ENCODE assay signal across 8 cellular contexts in genomic region chr5:149962040-149962439, GRCh38. TPM values are rescaled to one million over a fixed set of nuclear protein-coding genes. Genes with fewer than 3 reads are reported as not detected.
DNase-seq lines count a peak whose midpoint lies in the region; ATAC-seq and TF ChIP-seq lines count a peak whose summit lies in the region.

No MANE protein-coding gene starts in this region.

- POLR2A ChIA-PET in activated CD4-positive, alpha-beta memory T cell treated with anti-CD3 and anti-CD28 coated beads for 36 hours (lab: Charles Lee): interaction anchor here (0.6 to 1.2 kb wide), 3 partner anchors 37 to 128 kb away, joined by 3 to 9 read pairs (median 5); partner anchors contain the start of genes HMGXB3 and TIGD6

- no peak overlapping the region for H3K27ac Mint-ChIP-seq in activated CD4-positive, alpha-beta memory T cell treated with anti-CD3 and anti-CD28 coated beads for 36 hours
- H3K27ac Mint-ChIP-seq in glutamatergic neuron (ENCODE audit: unreplicated experiment): no peak overlapping the region

- CTCF ChIA-PET in activated CD4-positive, alpha-beta memory T cell treated with anti-CD3 and anti-CD28 coated beads for 36 hours (lab: Charles Lee): interaction anchor here (0.7 to 7.1 kb wide), 21 partner anchors 10 to 326 kb away, joined by 3 to 172 read pairs (median 4); partner anchors contain the start of genes HMGXB3 and TIGD6

- no peak for ATAC-seq in HG03442 (IDR thresholded peaks at IDR 0.05; ENCODE audit: unreplicated experiment)

- peaks cover 17% of the 10 kb centered on the region for H3K4me1 ChIP-seq in testis

- H3K36me3 Mint-ChIP-seq in activated CD4-positive, alpha-beta memory T cell treated with anti-CD3 and anti-CD28 coated beads for 36 hours: no peaks in the 10 kb centered on the region
- no peaks in the 10 kb centered on the region for H3K36me3 Mint-ChIP-seq in glutamatergic neuron (ENCODE audit: unreplicated experiment)

- H3K4me3 ChIP-seq in testis: no peak overlapping the region

- TF ChIP-seq POLR2A in testis (IDR thresholded peaks at IDR 0.05): no peak

- H3K36me3 ChIP-seq in testis (ENCODE audit: low read depth, missing control alignments): no peaks in the 10 kb centered on the region

- H3K27me3 Mint-ChIP-seq in activated CD4-positive, alpha-beta memory T cell treated with anti-CD3 and anti-CD28 coated beads for 36 hours: no peaks in the 10 kb centered on the region
- H3K27me3 Mint-ChIP-seq in glutamatergic neuron (ENCODE audit: unreplicated experiment): peaks cover 9% of the 10 kb centered on the region

- 54 to 60% methylated on average over 7 of the region's 7 CpGs for WGBS in testis, 2 donors

- intact Hi-C loops in activated CD4-positive, alpha-beta memory T cell treated with anti-CD3 and anti-CD28 coated beads for 36 hours (cut with micrococcal nuclease): loop anchor here (1.0 to 5.0 kb wide), 2 partner anchors 128 to 325 kb away; no protein-coding TSS in a partner anchor
- intact Hi-C loops in testis (cut with DNase I; ENCODE audit: low total_unique reads): loop anchor here (10.0 kb wide), 1 partner anchor 117 kb away; no protein-coding TSS in a partner anchor

- no peaks in the 10 kb centered on the region for H3K27me3 ChIP-seq in testis

- DNase-seq in NCI-H2196 (lab: John Stamatoyannopoulos, UW; ENCODE audit: unreplicated experiment): peak; percentile 30
- no peak for DNase-seq in NCI-H2196 treated with DMSO at 0.1 percent for 48 hours (lab: John Stamatoyannopoulos, UW; ENCODE audit: unreplicated experiment)
- peak; percentile 77 to 87 for DNase-seq in Kasumi-1 (lab: John Stamatoyannopoulos, UW)
- DNase-seq in activated CD4-positive, alpha-beta memory T cell treated with anti-CD3 and anti-CD28 coated beads for 36 hours: no peak
- no peak for DNase-seq in glutamatergic neuron
- no peak for DNase-seq in testis
- DNase-seq in middle frontal gyrus (ENCODE audit: extremely low spot score, low spot score): no peak

- H3K27ac ChIP-seq in testis: no peak overlapping the region

- TF ChIP-seq CTCF in glutamatergic neuron (IDR thresholded peaks at IDR 0.05; ENCODE audit: partially characterized antibody, unreplicated experiment) (peak; percentile 40), testis (IDR thresholded peaks at IDR 0.05) (peak; percentile 25 to 64 (median 47))

- H3K4me1 Mint-ChIP-seq in activated CD4-positive, alpha-beta memory T cell treated with anti-CD3 and anti-CD28 coated beads for 36 hours (ENCODE audit: low read depth): peaks cover 25% of the 10 kb centered on the region
- H3K4me1 Mint-ChIP-seq in glutamatergic neuron (ENCODE audit: low read depth, unreplicated experiment): peaks cover 9% of the 10 kb centered on the region

- H3K4me3 Mint-ChIP-seq in activated CD4-positive, alpha-beta memory T cell treated with anti-CD3 and anti-CD28 coated beads for 36 hours: peak overlapping the region; percentile 91
- H3K4me3 Mint-ChIP-seq in glutamatergic neuron (ENCODE audit: unreplicated experiment): peak overlapping the region; percentile 42

- no peaks in the 10 kb centered on the region for H3K9me3 Mint-ChIP-seq in activated CD4-positive, alpha-beta memory T cell treated with anti-CD3 and anti-CD28 coated beads for 36 hours
- peaks cover 10% of the 10 kb centered on the region for H3K9me3 Mint-ChIP-seq in glutamatergic neuron (ENCODE audit: unreplicated experiment)

- no peaks in the 10 kb centered on the region for H3K9me3 ChIP-seq in testis

RNA-seq across cellular contexts. Expression of gene SLC26A2, which starts 1.5 kb away (rescaled TPM):
- total RNA-seq in activated CD4-positive, alpha-beta memory T cell treated with anti-CD3 and anti-CD28 coated beads for 36 hours: 1 to 10 TPM; 5.9 to 6.2 TPM
- 4.7 TPM for total RNA-seq in glutamatergic neuron (ENCODE audit: unreplicated experiment)
- 10 to 100 TPM; 13.5 to 16.3 TPM for total RNA-seq in testis
- polyA plus RNA-seq in testis (ENCODE audit: insufficient read depth, low read depth, low replicate concordance): 7.4 TPM

RNA-seq across cellular contexts. Expression of gene PDE6A, which starts 17.4 kb away (rescaled TPM):
- not detected for total RNA-seq in activated CD4-positive, alpha-beta memory T cell treated with anti-CD3 and anti-CD28 coated beads for 36 hours
- total RNA-seq in glutamatergic neuron (ENCODE audit: unreplicated experiment) (not detected), testis (1 to 10 TPM; 3.2 to 4.6 TPM)
- polyA plus RNA-seq in testis (ENCODE audit: insufficient read depth, low read depth, low replicate concordance): 2.9 TPM

RNA-seq across cellular contexts. Expression of gene TIGD6, which starts 38.4 kb away (rescaled TPM):
- total RNA-seq in activated CD4-positive, alpha-beta memory T cell treated with anti-CD3 and anti-CD28 coated beads for 36 hours: 1 to 10 TPM; 2.5 to 2.6 TPM
- total RNA-seq in glutamatergic neuron (ENCODE audit: unreplicated experiment) (3.3 TPM), testis (1 to 10 TPM; 7.8 to 9.7 TPM)
- 11.2 TPM for polyA plus RNA-seq in testis (ENCODE audit: insufficient read depth, low read depth, low replicate concordance)

RNA-seq across cellular contexts. Expression of gene HMGXB3, which starts 38.5 kb away (rescaled TPM):
- total RNA-seq in activated CD4-positive, alpha-beta memory T cell treated with anti-CD3 and anti-CD28 coated beads for 36 hours: 10 to 100 TPM; 29.4 to 31.3 TPM
- 48.6 TPM for total RNA-seq in glutamatergic neuron (ENCODE audit: unreplicated experiment)
- total RNA-seq in testis: 10 to 100 TPM; 63.6 to 72.5 TPM
- polyA plus RNA-seq in testis (ENCODE audit: insufficient read depth, low read depth, low replicate concordance): 33.5 TPM

Comparison
In these comparisons a context has a peak if more than half of its experiments do, and no peak if none do; other contexts are left out.
1. DNase-seq: peak in NCI-H2196 (single experiment) and Kasumi-1 (2 of 2); none in NCI-H2196 treated with DMSO at 0.1 percent for 48 hours (single experiment), activated CD4-positive, alpha-beta memory T cell treated with anti-CD3 and anti-CD28 coated beads for 36 hours (single experiment), glutamatergic neuron (single experiment), testis (single experiment) and middle frontal gyrus (single experiment).